13 cellular contexts compared by ENCODE assay signal in genomic region chr19:14407889-14408640, GRCh38. TPM values are rescaled to one million over a fixed set of nuclear protein-coding genes. Genes with fewer than 3 reads are reported as not detected.
A peak's percentile ranks its signal among the peaks of the same experiment; 100 is the strongest.
DNase-seq lines count a peak whose midpoint lies in the region; ATAC-seq, FAIRE-seq and TF ChIP-seq lines count a peak whose summit lies in the region.
"Had no signal": no experiment of that assay in that cellular context is flagged by ENCODE, and none has a peak within 500 bp of the region (broad histone marks: within the 10 kb centered on the region; RNA-seq: fewer than 3 reads in every experiment).

No MANE protein-coding gene starts in this region.

- no peaks in the 10 kb centered on the region for H3K27me3 ChIP-seq in K562 (ENCODE audit: control insufficient read depth in 2 of 2, insufficient read depth in 2 of 2, low read length in 2 of 2)

- no peaks in the 10 kb centered on the region for H3K27me3 Mint-ChIP-seq in T-cell

- H2AFZ ChIP-seq in K562 (ENCODE audit: low read depth, low read length), result no peak overlapping the region
- H2AFZ ChIP-seq: parathyroid adenoma had no signal

- peak overlapping the region in 2 of 3 donors; percentile 28 to 53 for H3K4me3 Mint-ChIP-seq in T-cell
- no peak overlapping the region for H3K4me3 Mint-ChIP-seq in stimulated activated effector memory CD8-positive, alpha-beta T cell treated with anti-CD3 and anti-CD28 coated beads, Interleukin-12 subunit alpha, Interleukin-12 subunit beta, amount 100 ng/mL, for 72 hours

- peaks cover 92% of the 10 kb centered on the region; the same call in 2 of the 3 replicates for H3K36me3 ChIP-seq in K562 (ENCODE audit: control insufficient read depth, insufficient read depth, low read length)

- H3K9me3 Mint-ChIP-seq in T-cell, result no peaks in the 10 kb centered on the region
- no peaks in the 10 kb centered on the region for H3K9me3 Mint-ChIP-seq in stimulated activated effector memory CD8-positive, alpha-beta T cell treated with anti-CD3 and anti-CD28 coated beads, Interleukin-12 subunit alpha, Interleukin-12 subunit beta, amount 100 ng/mL, for 72 hours

- peak overlapping the region in 1 of 2 experiments; percentile 78; a peak in 2 of 4 replicates for H3K9ac ChIP-seq in K562 (ENCODE audit: insufficient read depth in 1 of 2, low read depth in 2 of 2, low read length in 2 of 2)
- H3K9ac ChIP-seq: parathyroid adenoma had no signal

- TF ChIP-seq POLR2A in K562 (conservative IDR thresholded peaks at IDR 0.05), result peak; percentile 88

- no peak for TF ChIP-seq RAD21 in K562 (CRISPR knock-in tag; conservative IDR thresholded peaks at IDR 0.05 in 1 of 2, IDR thresholded peaks at IDR 0.05 in 1 of 2)

- H3K4me2 ChIP-seq in K562 (ENCODE audit: insufficient read depth, low read length), result no peak overlapping the region

- peak; percentile 58 for FAIRE-seq in K562 (lab: Jason Lieb, UNC)
- FAIRE-seq: colon had no signal

- no peak for TF ChIP-seq CTCF in K562 (IDR thresholded peaks at IDR 0.05 in 2 of 3, conservative IDR thresholded peaks at IDR 0.05 in 1 of 3; ENCODE audit: insufficient read depth in 2 of 3, low read depth in 1 of 3, low read length in 3 of 3)

- TSS peak; percentile 36 for BruUV-seq in K562 (replicated peaks; lab: Mats Ljungman, UMichigan)

- H3K4me1 ChIP-seq in K562 (replicated peaks in 1 of 2; ENCODE audit: control insufficient read depth in 2 of 2, insufficient read depth in 2 of 2, low read length in 2 of 2), result peaks cover 5 to 60% of the 10 kb centered on the region in 2 experiments; a peak in 4 of 5 replicates
- H3K4me1 ChIP-seq: parathyroid adenoma had no signal

- TF ChIP-seq EP300 in K562 (IDR thresholded peaks at IDR 0.05; ENCODE audit: low read length), result no peak

- intact Hi-C loops in K562 (cut with micrococcal nuclease), result loop anchor here (10.0 kb wide), 1 partner anchor 263 kb away; no protein-coding TSS in a partner anchor

- WGBS in K562 (ENCODE audit: insufficient coverage, low coverage, missing lambda C conversion rate), result 81% methylated on average over 13 of the region's 21 CpGs

- H3K27ac Mint-ChIP-seq in T-cell, result peak overlapping the region; percentile 34 to 74
- peak overlapping the region; percentile 86 for H3K27ac Mint-ChIP-seq in stimulated activated effector memory CD8-positive, alpha-beta T cell treated with anti-CD3 and anti-CD28 coated beads, Interleukin-12 subunit alpha, Interleukin-12 subunit beta, amount 100 ng/mL, for 72 hours

- H3K4me3 ChIP-seq in K562, result no peak overlapping the region

- H3K4me1 Mint-ChIP-seq in T-cell, result peaks cover 37 to 53% (median 38%) of the 10 kb centered on the region in 3 donors
- H3K4me1 Mint-ChIP-seq in stimulated activated effector memory CD8-positive, alpha-beta T cell treated with anti-CD3 and anti-CD28 coated beads, Interleukin-12 subunit alpha, Interleukin-12 subunit beta, amount 100 ng/mL, for 72 hours, result peaks cover 84% of the 10 kb centered on the region

- no peaks in the 10 kb centered on the region for H3K9me3 ChIP-seq in K562 (replicated peaks; ENCODE audit: control insufficient read depth, insufficient read depth, low read depth, low read length)

- DNase-seq in activated naive CD4-positive, alpha-beta T cell treated with Interleukin-2 at 50 U/mL for 16 hours, result peak; percentile 16
- no peak for DNase-seq in activated naive CD4-positive, alpha-beta T cell treated with anti-CD3 and anti-CD28 coated beads, Interleukin-2, amount 50 U/mL, for 16 hours
- DNase-seq in T-cell, result peak in 1 of 34 experiments; percentile 43
- DNase-seq in K562 (ENCODE audit: extremely low read depth in 1 of 4, low spot score in 3 of 4), result peak in 2 of 4 experiments; percentile 5 to 6
- no peak for DNase-seq in stimulated activated effector memory CD8-positive, alpha-beta T cell treated with anti-CD3 and anti-CD28 coated beads, Interleukin-12 subunit alpha, Interleukin-12 subunit beta, amount 100 ng/mL, for 72 hours (ENCODE audit: low spot score in 2 of 2)
- DNase-seq in G401 (ENCODE audit: low spot score), result no peak
- DNase-seq: islet precursor cell; NCI-H524 treated with DMSO at 0.1 percent for 48 hours; stimulated activated CD4-positive, alpha-beta T cell treated with anti-CD3 and anti-CD28 coated beads, Interleukin-1b, Interleukin-23, amount 100 ng/mL, for 48 hours had no signal

- H3K27ac ChIP-seq in K562 (ENCODE audit: extremely low read depth, low read depth, low read length), result no peak overlapping the region
- H3K27ac ChIP-seq: parathyroid adenoma had no signal

- H3K36me3 Mint-ChIP-seq in T-cell, result peaks cover 49% of the 10 kb centered on the region
- H3K36me3 Mint-ChIP-seq in stimulated activated effector memory CD8-positive, alpha-beta T cell treated with anti-CD3 and anti-CD28 coated beads, Interleukin-12 subunit alpha, Interleukin-12 subunit beta, amount 100 ng/mL, for 72 hours, result peaks cover 100% of the 10 kb centered on the region

- CTCF ChIA-PET in T-cell (lab: Charles Lee), result interaction anchor here (0.5 to 2.6 kb wide), 4 partner anchors 8 to 60 kb away, joined by 3 to 8 read pairs (median 4); no protein-coding TSS in a partner anchor
- CTCF ChIA-PET in K562 (lab: Yijun Ruan, JAX; ENCODE audit: low intra/inter-chr PET ratio), result no interaction called here

- no peak for ATAC-seq in T-cell (replicated peaks in 1 of 4)
- ATAC-seq in K562, result peak; percentile 2
- ATAC-seq in stimulated activated effector memory CD8-positive, alpha-beta T cell treated with anti-CD3 and anti-CD28 coated beads, Interleukin-12 subunit alpha, Interleukin-12 subunit beta, amount 100 ng/mL, for 72 hours, result no peak
- no peak for ATAC-seq in GM21526 (IDR thresholded peaks at IDR 0.05; ENCODE audit: low FRiP score, unreplicated experiment)
- no peak for ATAC-seq in GM18873 (IDR thresholded peaks at IDR 0.05; ENCODE audit: low FRiP score, unreplicated experiment)

- H4K20me1 ChIP-seq in K562 (replicated peaks; ENCODE audit: control insufficient read depth, insufficient read depth, low read length), result peaks cover 54% of the 10 kb centered on the region

- POLR2A ChIA-PET in T-cell (lab: Charles Lee) (interaction anchor here (0.6 to 0.7 kb wide), 4 partner anchors 10 to 321 kb away, joined by 3 to 5 read pairs (median 4); partner anchors contain the start of gene DNAJB1 (in 1 of the 2)), K562 (lab: Yijun Ruan, JAX) (interaction anchor here (0.6 to 1.4 kb wide), 5 partner anchors 7 to 73 kb away, joined by 3 to 4 read pairs (median 3); no protein-coding TSS in a partner anchor)

- in situ Hi-C loops in K562 (cut with MboI), result no loop called here
- in situ Hi-C loops in G401 (cut with HindIII; ENCODE audit: low sequenced_read_pairs), result no loop called here

- H3K9me1 ChIP-seq in K562 (ENCODE audit: control insufficient read depth, insufficient read depth, low read length), result peaks cover 8% of the 10 kb centered on the region

- peaks cover 21% of the 10 kb centered on the region for H3K79me2 ChIP-seq in K562 (ENCODE audit: control insufficient read depth, insufficient read depth, low read length)

RNA-seq across cellular contexts. Expression of gene DDX39A, which starts 11.1 kb away (rescaled TPM):
- total RNA-seq in T-cell, result 100 to 1,000 TPM; 159 to 280 (median 179) TPM
- 212 and 603 TPM in 2 replicates for total RNA-seq in K562 (2011; cell fraction: chromatin; rRNA removed; ENCODE audit: low replicate concordance)
- total RNA-seq in K562 (2011; cell fraction: nucleolus; rRNA removed), result 468 and 513 TPM in 2 replicates
- 227 and 308 TPM in 2 replicates for total RNA-seq in K562 (2011; cell fraction: nucleoplasm; rRNA removed)
- 239 and 284 TPM in 2 replicates for total RNA-seq in K562 (2014; rRNA removed)
- total RNA-seq in K562 (2014; rRNA removed; fragmentation: Illumina TruSeq; extraction: Trizol), result 75.4 and 90.3 TPM in 2 replicates
- total RNA-seq in K562 (2015; rRNA removed; fragmentation: Illumina TruSeq; extraction: Trizol), result 163 and 166 TPM in 2 replicates
- 244 and 249 TPM in 2 replicates for total RNA-seq in K562 (2021)
- 120 and 136 TPM in 2 replicates for polyA plus RNA-seq in K562 (2011; rRNA removed)
- polyA plus RNA-seq in K562 (2011; cell fraction: cytosol; rRNA removed), result 104 and 196 TPM in 2 replicates
- polyA plus RNA-seq in K562 (2011; cell fraction: nucleus; rRNA removed), result 938 and 1,011 TPM in 2 replicates
- polyA plus RNA-seq in K562 (2012), result 261 and 285 TPM in 2 replicates
- 140 and 177 TPM in 2 replicates for polyA plus RNA-seq in K562 (2014; fragmentation: Illumina TruSeq; extraction: Trizol)
- 100 to 1,000 TPM; 188 to 230 TPM for polyA plus RNA-seq in K562 (2014; fragmentation: Nextera tagmentation; extraction: Ambion mirVana)
- polyA plus RNA-seq in K562 (2014; rRNA removed), result 239 and 250 TPM in 2 replicates
- polyA minus RNA-seq in K562 (2011; rRNA and poly(A)+ RNA removed), result 62.7 and 99.1 TPM in 2 replicates
- 83.0 and 99.1 TPM in 2 replicates for polyA minus RNA-seq in K562 (2011; cell fraction: cytosol; rRNA and poly(A)+ RNA removed)
- polyA minus RNA-seq in K562 (2011; cell fraction: nucleus; rRNA and poly(A)+ RNA removed), result 152 and 185 TPM in 2 replicates
- 181 and 204 TPM in 2 replicates for total RNA-seq in G401 (2014; rRNA removed; shearing (Covaris generic))

RNA-seq across cellular contexts. Expression of gene PKN1, which starts 25.0 kb away (rescaled TPM):
- 100 to 1,000 TPM; 170 to 272 (median 224) TPM for total RNA-seq in T-cell
- 22.5 and 89.0 TPM in 2 replicates for total RNA-seq in K562 (2011; cell fraction: chromatin; rRNA removed; ENCODE audit: low replicate concordance)
- total RNA-seq in K562 (2011; cell fraction: nucleolus; rRNA removed), result 76.9 and 79.6 TPM in 2 replicates
- total RNA-seq in K562 (2011; cell fraction: nucleoplasm; rRNA removed), result 33.7 and 45.6 TPM in 2 replicates
- total RNA-seq in K562 (2014; rRNA removed), result 108 and 133 TPM in 2 replicates
- 25.8 and 37.3 TPM in 2 replicates for total RNA-seq in K562 (2014; rRNA removed; fragmentation: Illumina TruSeq; extraction: Trizol)
- total RNA-seq in K562 (2015; rRNA removed; fragmentation: Illumina TruSeq; extraction: Trizol), result 75.0 and 80.6 TPM in 2 replicates
- total RNA-seq in K562 (2021), result 222 and 228 TPM in 2 replicates
- polyA plus RNA-seq in K562 (2011; rRNA removed), result 52.1 and 63.7 TPM in 2 replicates
- 66.1 and 116 TPM in 2 replicates for polyA plus RNA-seq in K562 (2011; cell fraction: cytosol; rRNA removed)
- 105 and 144 TPM in 2 replicates for polyA plus RNA-seq in K562 (2011; cell fraction: nucleus; rRNA removed)
- 160 and 186 TPM in 2 replicates for polyA plus RNA-seq in K562 (2012)
- polyA plus RNA-seq in K562 (2014; fragmentation: Illumina TruSeq; extraction: Trizol), result 77.5 and 97.5 TPM in 2 replicates
- under 1 TPM; 0.30 to 0.57 TPM for polyA plus RNA-seq in K562 (2014; fragmentation: Nextera tagmentation; extraction: Ambion mirVana)
- polyA plus RNA-seq in K562 (2014; rRNA removed), result 97.3 and 108 TPM in 2 replicates
- 37.3 and 59.9 TPM in 2 replicates for polyA minus RNA-seq in K562 (2011; rRNA and poly(A)+ RNA removed)
- polyA minus RNA-seq in K562 (2011; cell fraction: cytosol; rRNA and poly(A)+ RNA removed), result 93.0 and 105 TPM in 2 replicates
- 25.6 and 39.1 TPM in 2 replicates for polyA minus RNA-seq in K562 (2011; cell fraction: nucleus; rRNA and poly(A)+ RNA removed)
- 94.8 and 98.6 TPM in 2 replicates for total RNA-seq in G401 (2014; rRNA removed; shearing (Covaris generic))

RNA-seq across cellular contexts. Expression of gene ADGRE5, which starts 26.8 kb away (rescaled TPM):
- total RNA-seq in T-cell, result 1,000 to 10,000 TPM in 1 of 5 donors, 100 to 1,000 TPM in 4; 194 to 1,118 (median 206) TPM
- total RNA-seq in K562 (2011; cell fraction: chromatin; rRNA removed; ENCODE audit: low replicate concordance), result 133 and 378 TPM in 2 replicates
- total RNA-seq in K562 (2011; cell fraction: nucleolus; rRNA removed), result 188 and 218 TPM in 2 replicates
- 153 and 170 TPM in 2 replicates for total RNA-seq in K562 (2011; cell fraction: nucleoplasm; rRNA removed)
- 31.1 and 34.2 TPM in 2 replicates for total RNA-seq in K562 (2014; rRNA removed)
- total RNA-seq in K562 (2014; rRNA removed; fragmentation: Illumina TruSeq; extraction: Trizol), result 8.3 and 10.0 TPM in 2 replicates
- total RNA-seq in K562 (2015; rRNA removed; fragmentation: Illumina TruSeq; extraction: Trizol), result 11.4 and 11.9 TPM in 2 replicates
- 58.2 and 68.9 TPM in 2 replicates for total RNA-seq in K562 (2021)
- 15.6 and 30.7 TPM in 2 replicates for polyA plus RNA-seq in K562 (2011; rRNA removed)
- 15.4 and 18.5 TPM in 2 replicates for polyA plus RNA-seq in K562 (2011; cell fraction: cytosol; rRNA removed)
- 97.7 and 167 TPM in 2 replicates for polyA plus RNA-seq in K562 (2011; cell fraction: nucleus; rRNA removed)
- polyA plus RNA-seq in K562 (2012), result 50.5 and 78.5 TPM in 2 replicates
- 32.2 and 45.4 TPM in 2 replicates for polyA plus RNA-seq in K562 (2014; fragmentation: Illumina TruSeq; extraction: Trizol)
- polyA plus RNA-seq in K562 (2014; fragmentation: Nextera tagmentation; extraction: Ambion mirVana), result 1 to 10 TPM; 2.5 to 3.1 TPM
- polyA plus RNA-seq in K562 (2014; rRNA removed), result 28.2 and 35.7 TPM in 2 replicates
- 22.6 and 23.8 TPM in 2 replicates for polyA minus RNA-seq in K562 (2011; rRNA and poly(A)+ RNA removed)
- 20.7 and 23.5 TPM in 2 replicates for polyA minus RNA-seq in K562 (2011; cell fraction: cytosol; rRNA and poly(A)+ RNA removed)
- polyA minus RNA-seq in K562 (2011; cell fraction: nucleus; rRNA and poly(A)+ RNA removed), result 38.5 and 43.3 TPM in 2 replicates
- 25.3 and 28.1 TPM in 2 replicates for total RNA-seq in G401 (2014; rRNA removed; shearing (Covaris generic))
